7 cellular contexts compared by ENCODE assay signal in the genomic region with DNA sequence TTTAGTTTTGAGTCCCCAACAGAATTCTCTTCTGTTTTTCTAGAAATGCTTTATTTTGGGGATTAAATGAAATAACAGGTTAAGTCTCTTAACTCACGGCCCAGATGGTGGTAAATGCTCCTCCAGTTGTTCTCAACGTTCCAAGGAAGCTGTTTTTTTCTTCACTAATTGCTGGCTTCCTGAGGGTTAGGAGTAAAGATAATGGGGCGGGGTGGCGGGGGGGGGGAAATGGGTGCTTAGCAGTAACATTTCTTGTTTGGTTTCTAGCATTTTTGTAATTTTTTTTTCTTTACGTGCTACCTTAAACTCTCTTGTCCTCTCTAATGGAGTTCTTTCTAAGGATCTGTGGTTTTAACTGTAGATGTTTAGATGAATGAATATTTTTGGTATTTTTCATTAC.
A peak's percentile ranks its signal among the peaks of the same experiment; 100 is the strongest.
DNase-seq lines count a peak whose midpoint lies in the region; FAIRE-seq and TF ChIP-seq lines count a peak whose summit lies in the region.

No MANE protein-coding gene starts in this region.

- peaks cover 39% of the 10 kb centered on the region for H3K4me1 Mint-ChIP-seq in T-helper 2 cell treated with Interferon-gamma antibody and Interleukin-4, amounts not matched to agents 5 μg/mL and 100 μg/mL, for 36 hours (ENCODE audit: low read depth)

- H3K27ac ChIP-seq in skin epidermis = peak overlapping the region in 14 of 21 experiments; percentile 22 to 99 (median 96)

- FAIRE-seq in H54 (lab: Jason Lieb, UNC) = no peak

- H3K27me3 Mint-ChIP-seq in T-helper 2 cell treated with Interferon-gamma antibody and Interleukin-4, amounts not matched to agents 5 μg/mL and 100 μg/mL, for 36 hours (ENCODE audit: low read depth) = peaks cover 2% of the 10 kb centered on the region

- H3K4me3 ChIP-seq in HFF-Myc (replicated peaks; ENCODE audit: low read depth, low read length) = peak overlapping the region; percentile 75
- peak overlapping the region; percentile 91 to 100 for H3K4me3 ChIP-seq in foreskin fibroblast (ENCODE audit: low read depth in 1 of 2, low read length in 2 of 2)
- H3K4me3 ChIP-seq in skin epidermis = peak overlapping the region; percentile 54 to 85 (median 79)

- H3K36me3 Mint-ChIP-seq in T-helper 2 cell treated with Interferon-gamma antibody and Interleukin-4, amounts not matched to agents 5 μg/mL and 100 μg/mL, for 36 hours (ENCODE audit: low read depth) = peaks cover 68% of the 10 kb centered on the region

- DNase-seq in HFF-Myc (ENCODE audit: extremely low read depth, low read depth) = no peak
- DNase-seq in T-helper 2 cell treated with Interferon-gamma antibody and Interleukin-4, amounts not matched to agents 5 μg/mL and 100 μg/mL, for 36 hours (ENCODE audit: low spot score) = no peak
- no peak for DNase-seq in foreskin fibroblast
- no peak for DNase-seq in globus pallidus (ENCODE audit: low spot score)
- DNase-seq in NCI-H2196 treated with DMSO at 0.1 percent for 48 hours (lab: John Stamatoyannopoulos, UW; ENCODE audit: unreplicated experiment) = no peak
- DNase-seq in H54 (ENCODE audit: insufficient read length, low spot score) = no peak

- peak overlapping the region; percentile 97 for H3K4me3 Mint-ChIP-seq in T-helper 2 cell treated with Interferon-gamma antibody and Interleukin-4, amounts not matched to agents 5 μg/mL and 100 μg/mL, for 36 hours

- H3K9me3 Mint-ChIP-seq in T-helper 2 cell treated with Interferon-gamma antibody and Interleukin-4, amounts not matched to agents 5 μg/mL and 100 μg/mL, for 36 hours = no peaks in the 10 kb centered on the region

- TF ChIP-seq CTCF in HFF-Myc (IDR thresholded peaks at IDR 0.05; ENCODE audit: low read depth, low read length, missing control alignments) (no peak), foreskin fibroblast (IDR thresholded peaks at IDR 0.05; ENCODE audit: low read depth, low read length) (no peak)

- no peak for TF ChIP-seq POLR2A in H54 (IDR thresholded peaks at IDR 0.05; ENCODE audit: low read depth, low read length)

- peak overlapping the region; percentile 100 for H3K27ac Mint-ChIP-seq in T-helper 2 cell treated with Interferon-gamma antibody and Interleukin-4, amounts not matched to agents 5 μg/mL and 100 μg/mL, for 36 hours
